In genomic region chr18:55489742-55490055, GRCh38 we compare ENCODE assay signal across 10 cellular contexts.
A peak's percentile ranks its signal among the peaks of the same experiment; 100 is the strongest.
DNase-seq lines count a peak whose midpoint lies in the region; ATAC-seq and TF ChIP-seq lines count a peak whose summit lies in the region.
"Had no signal": no experiment of that assay in that cellular context is flagged by ENCODE, and none has a peak within 500 bp of the region (broad histone marks: within the 10 kb centered on the region; RNA-seq: fewer than 3 reads in every experiment).

No MANE protein-coding gene starts in this region.

- H3K27me3 ChIP-seq in aorta (ENCODE audit: control insufficient read depth in 1 of 2, insufficient read depth in 2 of 2, low read length in 1 of 2) = no peaks in the 10 kb centered on the region

- H3K4me3 ChIP-seq in aorta (ENCODE audit: low read length in 2 of 2) = no peak overlapping the region

- H3K27me3 Mint-ChIP-seq in natural killer cell (ENCODE audit: low read depth in 2 of 2) (peaks cover 8 to 10% of the 10 kb centered on the region in 2 donors), glutamatergic neuron (ENCODE audit: unreplicated experiment) (no peaks in the 10 kb centered on the region)

- H3K27ac Mint-ChIP-seq in natural killer cell (peak overlapping the region; percentile 45 to 70), glutamatergic neuron (ENCODE audit: unreplicated experiment) (no peak overlapping the region)

- H3K4me3 Mint-ChIP-seq in natural killer cell = peak overlapping the region; percentile 26
- H3K4me3 Mint-ChIP-seq in glutamatergic neuron (ENCODE audit: unreplicated experiment) = no peak overlapping the region

- 79 to 80% methylated on average over 8 of the region's 8 CpGs for WGBS in aorta, 2 donors

- no peaks in the 10 kb centered on the region for H3K36me3 ChIP-seq in aorta (ENCODE audit: control insufficient read depth in 1 of 2, insufficient read depth in 2 of 2, low read length in 1 of 2)

- H3K4me1 ChIP-seq in aorta (ENCODE audit: control insufficient read depth in 1 of 2, insufficient read depth in 2 of 2, low read length in 2 of 2) = no peaks in the 10 kb centered on the region

- DNase-seq in NCI-H2171 treated with DMSO at 0.1 percent for 48 hours (lab: John Stamatoyannopoulos, UW) (peak; percentile 38), NCI-H2171 (lab: John Stamatoyannopoulos, UW) (no peak), NCI-H748 (lab: John Stamatoyannopoulos, UW; ENCODE audit: unreplicated experiment) (peak; percentile 92), natural killer cell (no peak), mucosa of gallbladder (ENCODE audit: low spot score) (no peak), aorta (no peak), glutamatergic neuron (no peak)

- H3K36me3 Mint-ChIP-seq in natural killer cell (no peaks in the 10 kb centered on the region), glutamatergic neuron (ENCODE audit: unreplicated experiment) (no peaks in the 10 kb centered on the region)

- TF ChIP-seq CTCF in natural killer cell (IDR thresholded peaks at IDR 0.05) (no peak), glutamatergic neuron (IDR thresholded peaks at IDR 0.05; ENCODE audit: partially characterized antibody, unreplicated experiment) (no peak)

- intact Hi-C loops in natural killer cell (cut with micrococcal nuclease) (no loop called here), aorta (cut with DNase I) (no loop called here)

- H3K27ac ChIP-seq in aorta (ENCODE audit: low read depth in 1 of 2, low read length in 2 of 2) = no peak overlapping the region
- H3K27ac ChIP-seq: epithelial cell of prostate had no signal

- H3K4me1 Mint-ChIP-seq in natural killer cell (peaks cover 10 to 14% of the 10 kb centered on the region in 2 donors), glutamatergic neuron (ENCODE audit: low read depth, unreplicated experiment) (peaks cover 32% of the 10 kb centered on the region)

- ATAC-seq in HG03103 (IDR thresholded peaks at IDR 0.05; ENCODE audit: low read depth, unreplicated experiment) (peak; percentile 56), natural killer cell (peak; percentile 44 to 68 (median 49)), aorta (ENCODE audit: low FRiP score) (no peak)
- ATAC-seq: Panc1 had no signal

- no peaks in the 10 kb centered on the region for H3K9me3 ChIP-seq in aorta (ENCODE audit: control insufficient read depth, low read length)

- no peaks in the 10 kb centered on the region for H3K9me3 Mint-ChIP-seq in natural killer cell
- peaks cover 1% of the 10 kb centered on the region for H3K9me3 Mint-ChIP-seq in glutamatergic neuron (ENCODE audit: unreplicated experiment)

Comparison
In these comparisons a context has a peak if more than half of its experiments do, and no peak if none do; other contexts are left out.
1. DNase-seq: peak in NCI-H2171 treated with DMSO at 0.1 percent for 48 hours (single experiment) and NCI-H748 (single experiment); none in NCI-H2171 (single experiment), natural killer cell (single experiment), mucosa of gallbladder (single experiment), aorta (0 of 2) and glutamatergic neuron (single experiment).